Comparison of ENCODE assay signal across 19 cellular contexts in genomic region chr10:13844651-13845050, GRCh38.
A peak's percentile ranks its signal among the peaks of the same experiment; 100 is the strongest.
DNase-seq lines count a peak whose midpoint lies in the region; ATAC-seq and TF ChIP-seq lines count a peak whose summit lies in the region.
"Had no signal": no experiment of that assay in that cellular context is flagged by ENCODE, and none has a peak within 500 bp of the region (broad histone marks: within the 10 kb centered on the region; RNA-seq: fewer than 3 reads in every experiment).

No MANE protein-coding gene starts in this region.

- ATAC-seq in GM18909 (IDR thresholded peaks at IDR 0.05; ENCODE audit: poor library complexity, unreplicated experiment) = no peak

- intact Hi-C loops in tibial artery (cut with DNase I; ENCODE audit: low total_unique reads) = no loop called here

- peak; percentile 9 for DNase-seq in activated effector memory CD4-positive, alpha-beta T cell treated with anti-CD3 and anti-CD28 coated beads, Interleukin-2, amount 50 U/mL, for 16 hours
- DNase-seq in activated effector memory CD4-positive, alpha-beta T cell treated with Interleukin-2 at 50 U/mL for 16 hours = no peak
- DNase-seq in dermis blood vessel endothelial cell = peak; percentile 68
- DNase-seq in mesenteric fat pad (ENCODE audit: low spot score) = peak; percentile 18
- DNase-seq in tibial artery = no peak
- DNase-seq in T-helper 9 cell = no peak
- no peak for DNase-seq in substantia nigra (lab: John Stamatoyannopoulos, UW)
- DNase-seq: Karpas-422, NCI-H1417, NCI-H1694 treated with DMSO at 0.1 percent for 48 hours, NCI-H2081 treated with DMSO at 0.1 percent for 48 hours, NCI-H446, NCI-H526, OCI-M1, SJCRH30 had no signal

- no peaks in the 10 kb centered on the region for H3K9me3 ChIP-seq in tibial artery
- H3K9me3 ChIP-seq: HAP-1, SJCRH30 had no signal

- peaks cover 0 to 69% (median 36%) of the 10 kb centered on the region in 4 donors for H3K4me1 ChIP-seq in tibial artery
- H3K4me1 ChIP-seq: HAP-1, SJCRH30 had no signal

- H3K27ac ChIP-seq in tibial artery = peak overlapping the region; percentile 24 to 28
- H3K27ac ChIP-seq in substantia nigra (ENCODE audit: low read depth, low read length, poor library complexity, severe bottlenecking) = no peak overlapping the region
- H3K27ac ChIP-seq: 22Rv1, C4-2B, SJCRH30 had no signal

- H3K4me3 ChIP-seq in tibial artery = no peak overlapping the region
- H3K4me3 ChIP-seq: HAP-1, SJCRH30 had no signal

- no peak for TF ChIP-seq CTCF in tibial artery (IDR thresholded peaks at IDR 0.05)

- H3K27me3 ChIP-seq in tibial artery = no peaks in the 10 kb centered on the region
- H3K27me3 ChIP-seq: SJCRH30 had no signal

- H3K36me3 ChIP-seq in tibial artery = no peaks in the 10 kb centered on the region
- H3K36me3 ChIP-seq: HAP-1, SJCRH30 had no signal

Comparison
In these comparisons a context has a peak if more than half of its experiments do, and no peak if none do; other contexts are left out.
1. DNase-seq: peak in activated effector memory CD4-positive, alpha-beta T cell treated with anti-CD3 and anti-CD28 coated beads, Interleukin-2, amount 50 U/mL, for 16 hours (single experiment), dermis blood vessel endothelial cell (single experiment) and mesenteric fat pad (single experiment); none in activated effector memory CD4-positive, alpha-beta T cell treated with Interleukin-2 at 50 U/mL for 16 hours (single experiment), tibial artery (0 of 2), T-helper 9 cell (single experiment) and substantia nigra (0 of 49).